30 cellular contexts compared by ENCODE assay signal in genomic region chr12:1501001-1501400, GRCh38.
"Had no signal": no experiment of that assay in that cellular context is flagged by ENCODE, and none has a peak within 500 bp of the region (broad histone marks: within the 10 kb centered on the region; RNA-seq: fewer than 3 reads in every experiment).

No MANE protein-coding gene starts in this region.

- H3K4me3 ChIP-seq: adrenal gland, body of pancreas, breast epithelium, Peyer's patch, SJSA1 had no signal

- H3K27ac ChIP-seq: adrenal gland, body of pancreas, breast epithelium, Peyer's patch, VCaP had no signal

- H3K36me3 ChIP-seq: adrenal gland, breast epithelium, Peyer's patch, SJSA1 had no signal

- H3K9ac ChIP-seq: SK-N-SH had no signal

- H3K4me1 ChIP-seq: adrenal gland, breast epithelium had no signal

- H3K9me3 ChIP-seq: adrenal gland, body of pancreas, breast epithelium, Peyer's patch, SJSA1, SK-N-SH had no signal

- ATAC-seq: activated naive CD4-positive, alpha-beta T cell treated with anti-CD3 and anti-CD28 coated beads, Interleukin-2, amount 50 U/mL, for 72 hours; activated T-cell treated with anti-CD3 and anti-CD28 coated beads, Interleukin-2, amount 50 U/mL, for 4 hours; body of pancreas; PC-3 had no signal

- DNase-seq: activated B cell treated with CpG ODN at 0.5 μM for 24 hours; activated CD4-positive, alpha-beta memory T cell treated with anti-CD3 and anti-CD28 coated beads for 36 hours; activated CD4-positive, alpha-beta T cell treated with anti-CD3 and anti-CD28 coated beads for 4 hours; activated CD4-positive, alpha-beta T cell treated with anti-CD3 and anti-CD28 coated beads, Interleukin-2, amount 50 U/mL, for 1 hour; activated CD4-positive, CD25-positive, alpha-beta regulatory T cell treated with anti-CD3 and anti-CD28 coated beads, Interleukin-2, amount 50 U/mL, for 72 hours; activated CD8-positive, alpha-beta memory T cell treated with anti-CD3 and anti-CD28 coated beads, Interleukin-2, amount 50 U/mL, for 4 hours; activated gamma-delta T cell; activated naive CD4-positive, alpha-beta T cell treated with anti-CD3 and anti-CD28 coated beads for 36 hours; activated T-cell treated with anti-CD3 and anti-CD28 coated beads for 4 hours; activated T-cell treated with anti-CD3 and anti-CD28 coated beads, Interleukin-2, amount 50 U/mL, for 4 hours; body of pancreas; NCI-H1105 treated with DMSO at 0.1 percent for 48 hours; NCI-H1436; NCI-H1694; NCI-H1930; NCI-H2081 treated with DMSO at 0.1 percent for 48 hours; NCI-H2171; NCI-H510A; NCI-H526; NCI-H748 treated with DMSO at 0.1 percent for 48 hours; NK-92 treated with Interleukin-12 subunit alpha and Interleukin-12 subunit beta, amount 100 ng/mL, for 24 hours; PC-3; Peyer's patch; RPMI8226; SK-N-SH had no signal

- H3K27me3 ChIP-seq: adrenal gland, body of pancreas, breast epithelium, Peyer's patch, SJSA1 had no signal

- H3K4me2 ChIP-seq: SK-N-SH had no signal
